22 cellular contexts compared by ENCODE assay signal in genomic region chr4:77905651-77906263, GRCh38. TPM values are rescaled to one million over a fixed set of nuclear protein-coding genes. Genes with fewer than 3 reads are reported as not detected.
A peak's percentile ranks its signal among the peaks of the same experiment; 100 is the strongest.
DNase-seq lines count a peak whose midpoint lies in the region; ATAC-seq, FAIRE-seq and TF ChIP-seq lines count a peak whose summit lies in the region.
"Had no signal": no experiment of that assay in that cellular context is flagged by ENCODE, and none has a peak within 500 bp of the region (broad histone marks: within the 10 kb centered on the region; RNA-seq: fewer than 3 reads in every experiment).

No MANE protein-coding gene starts in this region.

- TF ChIP-seq RAD21 in SK-N-SH (IDR thresholded peaks at IDR 0.05; ENCODE audit: low read length) (no peak), K562 (CRISPR knock-in tag; conservative IDR thresholded peaks at IDR 0.05 in 1 of 2, IDR thresholded peaks at IDR 0.05 in 1 of 2) (no peak)

- no peak for TF ChIP-seq CTCF in SK-N-SH (IDR thresholded peaks at IDR 0.05)
- TF ChIP-seq CTCF in K562 (IDR thresholded peaks at IDR 0.05 in 2 of 3, conservative IDR thresholded peaks at IDR 0.05 in 1 of 3; ENCODE audit: insufficient read depth in 2 of 3, low read depth in 1 of 3, low read length in 3 of 3): no peak
- no peak for TF ChIP-seq CTCF in breast epithelium (IDR thresholded peaks at IDR 0.05)
- TF ChIP-seq CTCF in foreskin fibroblast (IDR thresholded peaks at IDR 0.05; ENCODE audit: low read depth, low read length): no peak

- no peak overlapping the region for H2BK120ac ChIP-seq in mesendoderm (ENCODE audit: low read depth, low read length)

- no peaks in the 10 kb centered on the region for H3K27me3 ChIP-seq in SK-N-SH (ENCODE audit: insufficient read depth)
- no peaks in the 10 kb centered on the region for H3K27me3 ChIP-seq in K562 (ENCODE audit: control insufficient read depth in 2 of 2, insufficient read depth in 2 of 2, low read length in 2 of 2)
- H3K27me3 ChIP-seq in mesendoderm (ENCODE audit: insufficient read depth, low read length, poor library complexity): no peaks in the 10 kb centered on the region
- no peaks in the 10 kb centered on the region for H3K27me3 ChIP-seq in breast epithelium

- H3K9me3 ChIP-seq in SK-N-SH: no peaks in the 10 kb centered on the region
- no peaks in the 10 kb centered on the region for H3K9me3 ChIP-seq in K562 (replicated peaks; ENCODE audit: control insufficient read depth, insufficient read depth, low read depth, low read length)
- no peaks in the 10 kb centered on the region for H3K9me3 ChIP-seq in breast epithelium

- no peak overlapping the region for H2BK15ac ChIP-seq in mesendoderm (replicated peaks; ENCODE audit: low read depth)

- H3K4me2 ChIP-seq in SK-N-SH (no peak overlapping the region), K562 (ENCODE audit: insufficient read depth, low read length) (peak overlapping the region; percentile 3; the same call in 1 of the 2 replicates), mesendoderm (ENCODE audit: low read length) (no peak overlapping the region)

- BruUV-seq in K562 (replicated peaks; lab: Mats Ljungman, UMichigan): no TSS peak

- H3K36me3 ChIP-seq in SK-N-SH (replicated peaks in 1 of 2; ENCODE audit: control insufficient read depth in 1 of 2, insufficient read depth in 2 of 2, low read length in 1 of 2): peaks cover 18 to 49% of the 10 kb centered on the region in 2 experiments
- peaks cover 42% of the 10 kb centered on the region for H3K36me3 ChIP-seq in K562 (ENCODE audit: control insufficient read depth, insufficient read depth, low read length)
- no peaks in the 10 kb centered on the region for H3K36me3 ChIP-seq in mesendoderm (ENCODE audit: control insufficient read depth, insufficient read depth, low read length)
- no peaks in the 10 kb centered on the region for H3K36me3 ChIP-seq in breast epithelium

- H4K8ac ChIP-seq in mesendoderm (ENCODE audit: low read depth, low read length): no peak overlapping the region

- no peaks in the 10 kb centered on the region for H3K9me1 ChIP-seq in K562 (ENCODE audit: control insufficient read depth, insufficient read depth, low read length)

- no peak overlapping the region for H2AK5ac ChIP-seq in mesendoderm (ENCODE audit: low read length)

- H2BK5ac ChIP-seq in mesendoderm (ENCODE audit: low read length): no peak overlapping the region

- H2AFZ ChIP-seq in SK-N-SH (ENCODE audit: low read depth) (no peak overlapping the region), K562 (ENCODE audit: low read depth, low read length) (no peak overlapping the region)

- POLR2A ChIA-PET in SK-N-SH (lab: Yijun Ruan, JAX) (no interaction called here), K562 (lab: Yijun Ruan, JAX) (interaction anchor here (0.6 to 0.7 kb wide), 2 partner anchors 62 to 178 kb away, joined by 3 read pairs; no protein-coding TSS in a partner anchor)

- H3K9ac ChIP-seq in SK-N-SH (no peak overlapping the region), K562 (ENCODE audit: insufficient read depth in 1 of 2, low read depth in 2 of 2, low read length in 2 of 2) (no peak overlapping the region), mesendoderm (ENCODE audit: low read length) (no peak overlapping the region)

- H3K79me2 ChIP-seq in SK-N-SH (ENCODE audit: insufficient read depth): 0 out of 2 replicates have a peak, but pooled peaks cover 3% of the 10 kb centered on the region
- no peaks in the 10 kb centered on the region for H3K79me2 ChIP-seq in K562 (ENCODE audit: control insufficient read depth, insufficient read depth, low read length)
- no peaks in the 10 kb centered on the region for H3K79me2 ChIP-seq in mesendoderm (ENCODE audit: control insufficient read depth, insufficient read depth, low read length)

- TF ChIP-seq POLR2A in K562 (conservative IDR thresholded peaks at IDR 0.05) (no peak), breast epithelium (IDR thresholded peaks at IDR 0.05) (no peak)

- H3K4me1 ChIP-seq in SK-N-SH (ENCODE audit: control insufficient read depth in 1 of 2, insufficient read depth in 2 of 2, low read depth in 1 of 2, low read length in 1 of 2): no peaks in the 10 kb centered on the region
- peaks cover 0 to 9% of the 10 kb centered on the region in 2 experiments; a peak in 2 of 5 replicates for H3K4me1 ChIP-seq in K562 (replicated peaks in 1 of 2; ENCODE audit: control insufficient read depth in 2 of 2, insufficient read depth in 2 of 2, low read length in 2 of 2)
- H3K4me1 ChIP-seq in mesendoderm (ENCODE audit: control insufficient read depth, low read depth, low read length): no peaks in the 10 kb centered on the region
- H3K4me1 ChIP-seq in breast epithelium: no peaks in the 10 kb centered on the region

- H3K23ac ChIP-seq in mesendoderm (ENCODE audit: low read length): no peak overlapping the region

- no peaks in the 10 kb centered on the region for H4K20me1 ChIP-seq in SK-N-SH (ENCODE audit: insufficient read depth)
- H4K20me1 ChIP-seq in K562 (replicated peaks; ENCODE audit: control insufficient read depth, insufficient read depth, low read length): no peaks in the 10 kb centered on the region

- CTCF ChIA-PET in SK-N-SH (lab: Yijun Ruan, JAX) (interaction anchor here (1.4 kb wide), 1 partner anchor 24 kb away, joined by 3 read pairs; no protein-coding TSS in a partner anchor), K562 (lab: Yijun Ruan, JAX; ENCODE audit: low intra/inter-chr PET ratio) (no interaction called here)

- H3K56ac ChIP-seq in mesendoderm (ENCODE audit: low read length): no peak overlapping the region

- intact Hi-C loops in K562 (cut with micrococcal nuclease) (no loop called here), breast epithelium (cut with DNase I; ENCODE audit: low total_unique reads) (no loop called here)

- in situ Hi-C loops in K562 (cut with MboI): no loop called here

- no peak overlapping the region for H3K18ac ChIP-seq in mesendoderm (ENCODE audit: low read length)

- FAIRE-seq in K562 (lab: Jason Lieb, UNC): peak; percentile 35
- FAIRE-seq: GM12892, GM18507 had no signal

- no peak overlapping the region for H3K4ac ChIP-seq in mesendoderm (ENCODE audit: low read depth, low read length)

- H3K4me3 ChIP-seq in SK-N-SH (ENCODE audit: low read depth in 2 of 2, low read length in 1 of 2): no peak overlapping the region
- H3K4me3 ChIP-seq in K562: no peak overlapping the region
- no peak overlapping the region for H3K4me3 ChIP-seq in mesendoderm (ENCODE audit: low read length)
- H3K4me3 ChIP-seq in breast epithelium: no peak overlapping the region
- H3K4me3 ChIP-seq in foreskin fibroblast (ENCODE audit: low read depth in 1 of 2, low read length in 2 of 2): no peak overlapping the region

- H3K27ac ChIP-seq in SK-N-SH (ENCODE audit: low read depth in 2 of 2, low read length in 1 of 2): no peak overlapping the region
- peak overlapping the region; percentile 17; the same call in 2 of the 3 replicates for H3K27ac ChIP-seq in K562 (ENCODE audit: extremely low read depth, low read depth, low read length)
- H3K27ac ChIP-seq in mesendoderm (ENCODE audit: low read depth, low read length): no peak overlapping the region
- no peak overlapping the region for H3K27ac ChIP-seq in breast epithelium
- H3K27ac ChIP-seq: 22Rv1, RWPE1 had no signal

- H3F3A ChIP-seq in SK-N-SH (replicated peaks; ENCODE audit: insufficient read depth): peaks cover 6% of the 10 kb centered on the region

- no peaks in the 10 kb centered on the region for H3K9me2 ChIP-seq in SK-N-SH

- H3K79me1 ChIP-seq in mesendoderm (ENCODE audit: low read length): no peaks in the 10 kb centered on the region

- TF ChIP-seq EP300 in SK-N-SH (IDR thresholded peaks at IDR 0.05; ENCODE audit: borderline replicate concordance in 1 of 2, low read depth in 1 of 2, low read length in 1 of 2): no peak
- peak; percentile 67 for TF ChIP-seq EP300 in K562 (IDR thresholded peaks at IDR 0.05; ENCODE audit: low read length)

- ATAC-seq in SK-N-SH treated with all-trans-retinoic acid at 6 μM for 48 hours: no peak
- peak; percentile 98 for ATAC-seq in K562
- no peak for ATAC-seq in GM21515 (IDR thresholded peaks at IDR 0.05; ENCODE audit: unreplicated experiment)
- ATAC-seq: PC-3 had no signal

- DNase-seq in SK-N-SH (peak; percentile 1), HUDEP-2 (lab: John Stamatoyannopoulos, UW; ENCODE audit: unreplicated experiment in 76 of 76) (peak in 51 of 76 experiments; percentile 1 to 78 (median 19)), K562 (ENCODE audit: extremely low read depth in 1 of 4, low spot score in 3 of 4) (peak; percentile 38 to 71 (median 52)), mesendoderm (peak; percentile 77), breast epithelium (ENCODE audit: low spot score in 2 of 2) (no peak), foreskin fibroblast (no peak)
- DNase-seq: AML-193, DMS79, H7, IMR-90, Karpas-422, NCI-H1436, NCI-H1930, NCI-H345, NCI-H524 treated with DMSO at 0.1 percent for 48 hours, PC-3 had no signal

- no peak overlapping the region for H4K5ac ChIP-seq in mesendoderm (ENCODE audit: low read length)

TF ChIP-seq in SK-N-SH treated with all-trans-retinoic acid at 6 μM for 48 hours, 23 proteins besides CTCF, POLR2A, EP300 and RAD21 (continues in another document):
- TF ChIP-seq CSDC2 (CRISPR knock-in tag; IDR thresholded peaks at IDR 0.05) (no peak), PPARA (CRISPR knock-in tag; IDR thresholded peaks at IDR 0.05; ENCODE audit: borderline replicate concordance) (no peak)

RNA-seq across cellular contexts. Expression of gene MRPL1, which starts 43.1 kb away (rescaled TPM):
- polyA plus RNA-seq in SK-N-SH (2012; rRNA removed) (11.0 and 13.0 TPM in 2 replicates), K562 (2011; rRNA removed) (35.7 and 62.6 TPM in 2 replicates), K562 (2014; fragmentation: Illumina TruSeq; extraction: Trizol) (48.1 and 53.7 TPM in 2 replicates), K562 (2014; fragmentation: Nextera tagmentation; extraction: Ambion mirVana) (10 to 100 TPM; 65.4 to 75.7 TPM), K562 (2014; rRNA removed) (43.7 and 63.7 TPM in 2 replicates)
- polyA plus RNA-seq in SK-N-SH (2012; cell fraction: cytosol; rRNA removed): 18.3 and 28.8 TPM in 2 replicates
- 3.5 and 6.7 TPM in 2 replicates for polyA plus RNA-seq in SK-N-SH (2012; cell fraction: nucleus; rRNA removed)
- total RNA-seq in K562 (2011; cell fraction: chromatin; rRNA removed; ENCODE audit: low replicate concordance): 8.6 and 30.8 TPM in 2 replicates
- total RNA-seq in K562 (2011; cell fraction: nucleolus; rRNA removed): 4.7 and 6.3 TPM in 2 replicates
- 12.1 and 13.1 TPM in 2 replicates for total RNA-seq in K562 (2011; cell fraction: nucleoplasm; rRNA removed)
- total RNA-seq in K562 (2014; rRNA removed) (32.9 and 38.4 TPM in 2 replicates), K562 (2014; rRNA removed; fragmentation: Illumina TruSeq; extraction: Trizol) (75.6 and 85.8 TPM in 2 replicates), K562 (2015; rRNA removed; fragmentation: Illumina TruSeq; extraction: Trizol) (63.4 and 64.7 TPM in 2 replicates), K562 (2021) (52.1 and 56.6 TPM in 2 replicates), breast epithelium (10 to 100 TPM; 17.1 to 26.3 (median 21.0) TPM)
- polyA plus RNA-seq in K562 (2011; cell fraction: cytosol; rRNA removed): 3.9 and 9.9 TPM in 2 replicates
- 4.7 and 10.0 TPM in 2 replicates for polyA plus RNA-seq in K562 (2011; cell fraction: nucleus; rRNA removed)
- polyA plus RNA-seq in K562 (2012): 24.1 and 62.5 TPM in 2 replicates
- 30.7 and 32.7 TPM in 2 replicates for polyA minus RNA-seq in K562 (2011; rRNA and poly(A)+ RNA removed)
- 9.6 and 13.6 TPM in 2 replicates for polyA minus RNA-seq in K562 (2011; cell fraction: cytosol; rRNA and poly(A)+ RNA removed)
- polyA minus RNA-seq in K562 (2011; cell fraction: nucleus; rRNA and poly(A)+ RNA removed): 10.5 and 19.3 TPM in 2 replicates
- 100 TPM for polyA plus RNA-seq in mesendoderm (2013, experiment 1 of 2)
- 103 TPM for polyA plus RNA-seq in mesendoderm (2013, experiment 2 of 2)

Comparison
In these comparisons a context has a peak if more than half of its experiments do, and no peak if none do; other contexts are left out.
1. DNase-seq: peak in SK-N-SH (single experiment), HUDEP-2 (51 of 76), K562 (4 of 4) and mesendoderm (single experiment); none in breast epithelium (0 of 2) and foreskin fibroblast (0 of 2).
2. Of the 27 proteins assayed by ChIP-seq in both K562 and SK-N-SH: peak only in K562: EP300, GATA2, JUND, NFIC and POLR2AphosphoS5; only in SK-N-SH: none; in both: none; in neither: 19; mixed calls (peak in some experiments, not most) for 3.